Comparison of ENCODE assay signal across 7 cellular contexts in the genomic region with DNA sequence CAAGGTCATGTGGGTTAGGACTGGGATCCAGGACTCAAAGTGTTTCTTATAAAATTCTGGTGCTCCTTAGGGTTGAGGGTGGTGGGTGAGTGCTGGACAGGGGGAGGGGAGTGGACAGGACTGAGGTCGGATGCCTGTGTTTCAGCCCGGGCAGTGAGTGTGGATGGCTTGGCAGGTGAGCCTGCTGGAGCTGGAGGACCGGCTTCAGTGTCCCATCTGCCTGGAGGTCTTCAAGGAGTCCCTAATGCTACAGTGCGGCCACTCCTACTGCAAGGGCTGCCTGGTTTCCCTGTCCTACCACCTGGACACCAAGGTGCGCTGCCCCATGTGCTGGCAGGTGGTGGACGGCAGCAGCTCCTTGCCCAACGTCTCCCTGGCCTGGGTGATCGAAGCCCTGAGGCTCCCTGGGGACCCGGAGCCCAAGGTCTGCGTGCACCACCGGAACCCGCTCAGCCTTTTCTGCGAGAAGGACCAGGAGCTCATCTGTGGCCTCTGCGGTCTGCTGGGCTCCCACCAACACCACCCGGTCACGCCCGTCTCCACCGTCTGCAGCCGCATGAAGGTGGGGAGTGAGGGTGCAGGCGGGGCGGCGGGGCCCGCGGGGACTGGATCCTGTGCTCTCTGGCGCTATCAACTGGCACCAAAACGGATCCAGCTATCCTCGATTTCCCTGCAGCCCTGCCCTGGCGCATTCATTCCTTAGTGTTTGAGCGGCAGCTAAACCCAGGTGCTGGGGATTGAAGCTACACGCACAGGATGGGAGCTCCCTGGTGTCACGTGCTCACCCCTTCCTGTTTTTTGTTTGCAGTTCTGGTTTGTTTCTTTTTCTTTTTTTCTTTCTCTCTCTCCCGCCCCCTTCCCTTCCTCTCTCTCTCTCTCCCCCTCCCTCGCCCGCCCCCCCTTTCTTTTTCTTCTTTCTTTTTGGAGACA. TPM values are rescaled to one million over a fixed set of nuclear protein-coding genes. Genes with fewer than 3 reads are reported as not detected.
DNase-seq lines count a peak whose midpoint lies in the region; ATAC-seq and TF ChIP-seq lines count a peak whose summit lies in the region.
"Not testable (repeated sequence)": the region's sequence is repeated elsewhere in the genome, so short reads cannot be mapped to it uniquely, and the experiment has no call there.

No MANE protein-coding gene starts in this region.

- in situ Hi-C loops in Panc1 (cut with HindIII; ENCODE audit: low pct_unique_long_range_greater_than_20kb, low sequenced_read_pairs), result not testable (repeated sequence)

- not testable (repeated sequence) for TF ChIP-seq CTCF in Panc1 (IDR thresholded peaks at IDR 0.05); gastroesophageal sphincter (IDR thresholded peaks at IDR 0.05)

- not testable (repeated sequence) for H3K4me3 ChIP-seq in Panc1 (ENCODE audit: low read depth in 2 of 2, low read length in 2 of 2); gastroesophageal sphincter

- not testable (repeated sequence) for TF ChIP-seq POLR2A in gastroesophageal sphincter (IDR thresholded peaks at IDR 0.05)

- POLR2A ChIA-PET in Panc1 (lab: Charles Lee), result not testable (repeated sequence)

- BruUV-seq in Panc1 (replicated peaks; lab: Mats Ljungman, UMichigan), result not testable (repeated sequence)

- H3K27me3 Mint-ChIP-seq in natural killer cell treated with Interleukin-12 subunit alpha and Interleukin-12 subunit beta and Interleukin-15 and Interleukin-18, amount 100 ng/mL, for 72 hours, result not testable (repeated sequence)

- H3K27ac Mint-ChIP-seq in natural killer cell treated with Interleukin-12 subunit alpha and Interleukin-12 subunit beta and Interleukin-15 and Interleukin-18, amount 100 ng/mL, for 72 hours, result not testable (repeated sequence)

- not testable (repeated sequence) for H3K4me1 ChIP-seq in Panc1 (ENCODE audit: control insufficient read depth, insufficient read depth, low read length); gastroesophageal sphincter

- CTCF ChIA-PET in Panc1 (lab: Charles Lee), result not testable (repeated sequence)

- not testable (repeated sequence) for H3K27ac ChIP-seq in Panc1 (ENCODE audit: low read length); gastroesophageal sphincter

- H3K36me3 Mint-ChIP-seq in natural killer cell treated with Interleukin-12 subunit alpha and Interleukin-12 subunit beta and Interleukin-15 and Interleukin-18, amount 100 ng/mL, for 72 hours, result not testable (repeated sequence)

- H3K9me3 Mint-ChIP-seq in natural killer cell treated with Interleukin-12 subunit alpha and Interleukin-12 subunit beta and Interleukin-15 and Interleukin-18, amount 100 ng/mL, for 72 hours, result not testable (repeated sequence)

- not testable (repeated sequence) for H3K4me1 Mint-ChIP-seq in natural killer cell treated with Interleukin-12 subunit alpha and Interleukin-12 subunit beta and Interleukin-15 and Interleukin-18, amount 100 ng/mL, for 72 hours (ENCODE audit: low read depth in 2 of 2)

- no CpG with 5 or more reads among the region's 34 CpGs for WGBS in gastroesophageal sphincter (ENCODE audit: low coverage in 1 of 2), 2 donors

- not testable (repeated sequence) for H3K9me3 ChIP-seq in Panc1 (ENCODE audit: control insufficient read depth, insufficient read depth, low read depth, low read length); gastroesophageal sphincter

- DNase-seq in Panc1 (ENCODE audit: low read depth, low spot score); natural killer cell treated with Interleukin-12 subunit alpha and Interleukin-12 subunit beta and Interleukin-15 and Interleukin-18, amount 100 ng/mL, for 72 hours (ENCODE audit: low spot score): not testable (repeated sequence)
- DNase-seq in activated T-cell treated with anti-CD3 and anti-CD28 coated beads, Interleukin-2, amount 50 U/mL, for 48 hours, result peak; percentile 18 to 21

- intact Hi-C loops in Panc1 (cut with micrococcal nuclease; ENCODE audit: unreplicated experiment), result not testable (repeated sequence)

- TF ChIP-seq EP300 in gastroesophageal sphincter (IDR thresholded peaks at IDR 0.05), result not testable (repeated sequence)

- H3K27me3 ChIP-seq in Panc1 (ENCODE audit: control insufficient read depth, insufficient read depth, low read length); gastroesophageal sphincter: not testable (repeated sequence)

- ATAC-seq in GM18502 (IDR thresholded peaks at IDR 0.05; ENCODE audit: poor library complexity, unreplicated experiment) (peak; percentile 60), GM19455 (IDR thresholded peaks at IDR 0.05; ENCODE audit: unreplicated experiment) (peak; percentile 55), HG02885 (IDR thresholded peaks at IDR 0.05; ENCODE audit: poor library complexity, unreplicated experiment) (peak; percentile 58), Panc1 (peak; percentile 28; the same call in 1 of the 2 replicates), gastroesophageal sphincter (peak; percentile 20)
- peak; percentile 66 to 69 for ATAC-seq in natural killer cell treated with Interleukin-12 subunit alpha and Interleukin-12 subunit beta and Interleukin-15 and Interleukin-18, amount 100 ng/mL, for 72 hours

- not testable (repeated sequence) for H3K36me3 ChIP-seq in Panc1 (ENCODE audit: control insufficient read depth, insufficient read depth, low read length); gastroesophageal sphincter

- H3K4me3 Mint-ChIP-seq in natural killer cell treated with Interleukin-12 subunit alpha and Interleukin-12 subunit beta and Interleukin-15 and Interleukin-18, amount 100 ng/mL, for 72 hours, result not testable (repeated sequence)

RNA-seq across cellular contexts. Expression of a gene that starts 3.6 kb away (rescaled TPM):
- total RNA-seq in Panc1 (2021; ENCODE audit: unreplicated experiment) (4.1 TPM), gastroesophageal sphincter (1 to 10 TPM in 2 of 4 donors, under 1 TPM in 1, not detected in 1; 0.94 to 5.4 (median 1.5) TPM)
- polyA plus RNA-seq in Panc1 (2012; ENCODE audit: insufficient read length), result 1.5 TPM
- total RNA-seq in natural killer cell treated with Interleukin-12 subunit alpha and Interleukin-12 subunit beta and Interleukin-15 and Interleukin-18, amount 100 ng/mL, for 72 hours, result 1 to 10 TPM; 2.1 to 5.2 TPM
